In genomic region chr1:6197746-6198427, GRCh38 we compare ENCODE assay signal across 8 cellular contexts. TPM values are rescaled to one million over a fixed set of nuclear protein-coding genes. Genes with fewer than 3 reads are reported as not detected.
A peak's percentile ranks its signal among the peaks of the same experiment; 100 is the strongest.
DNase-seq lines count a peak whose midpoint lies in the region; ATAC-seq and TF ChIP-seq lines count a peak whose summit lies in the region.

No MANE protein-coding gene starts in this region.

- H3K36me3 ChIP-seq in left lung = peaks cover 0 to 46% of the 10 kb centered on the region in 2 donors

- H3K27ac ChIP-seq in left lung = no peak overlapping the region

- peaks cover 51% of the 10 kb centered on the region for H3K4me1 Mint-ChIP-seq in activated naive CD4-positive, alpha-beta T cell treated with anti-CD3 and anti-CD28 coated beads, Interleukin-2, amount 50 U/mL, for 24 hours
- peaks cover 34% of the 10 kb centered on the region for H3K4me1 Mint-ChIP-seq in activated naive CD8-positive, alpha-beta T cell treated with anti-CD3 and anti-CD28 coated beads, Interleukin-2, amount 10 ng/mL, durations not matched to agents 7 days and 5 days
- peaks cover 32% of the 10 kb centered on the region for H3K4me1 Mint-ChIP-seq in type B pancreatic cell (ENCODE audit: unreplicated experiment)

- TF ChIP-seq CTCF in left lung (IDR thresholded peaks at IDR 0.05) (no peak), type B pancreatic cell (conservative IDR thresholded peaks at IDR 0.05) (no peak)

- DNase-seq in activated naive CD4-positive, alpha-beta T cell (lab: John Stamatoyannopoulos, UW) = no peak
- no peak for DNase-seq in activated naive CD8-positive, alpha-beta T cell treated with anti-CD3 and anti-CD28 coated beads, Interleukin-2, amount 10 ng/mL, durations not matched to agents 7 days and 5 days
- no peak for DNase-seq in left lung
- DNase-seq in type B pancreatic cell (ENCODE audit: extremely low spot score, unreplicated experiment) = no peak
- DNase-seq in AG08395 (ENCODE audit: low spot score) = no peak
- no peak for DNase-seq in LoVo (ENCODE audit: low spot score)

- POLR2A ChIA-PET in activated naive CD8-positive, alpha-beta T cell treated with anti-CD3 and anti-CD28 coated beads, Interleukin-2, amount 10 ng/mL, durations not matched to agents 7 days and 5 days (lab: Charles Lee) = no interaction called here

- no peaks in the 10 kb centered on the region for H3K9me3 Mint-ChIP-seq in activated naive CD4-positive, alpha-beta T cell treated with anti-CD3 and anti-CD28 coated beads, Interleukin-2, amount 50 U/mL, for 24 hours
- no peaks in the 10 kb centered on the region for H3K9me3 Mint-ChIP-seq in activated naive CD8-positive, alpha-beta T cell treated with anti-CD3 and anti-CD28 coated beads, Interleukin-2, amount 10 ng/mL, durations not matched to agents 7 days and 5 days
- no peaks in the 10 kb centered on the region for H3K9me3 Mint-ChIP-seq in type B pancreatic cell

- peak overlapping the region; percentile 98 for H3K27ac Mint-ChIP-seq in activated naive CD4-positive, alpha-beta T cell treated with anti-CD3 and anti-CD28 coated beads, Interleukin-2, amount 50 U/mL, for 24 hours
- peak overlapping the region; percentile 87 for H3K27ac Mint-ChIP-seq in activated naive CD8-positive, alpha-beta T cell treated with anti-CD3 and anti-CD28 coated beads, Interleukin-2, amount 10 ng/mL, durations not matched to agents 7 days and 5 days
- peak overlapping the region; percentile 98 for H3K27ac Mint-ChIP-seq in type B pancreatic cell

- peak overlapping the region; percentile 100 for H3K4me3 Mint-ChIP-seq in activated naive CD4-positive, alpha-beta T cell treated with anti-CD3 and anti-CD28 coated beads, Interleukin-2, amount 50 U/mL, for 24 hours
- peak overlapping the region; percentile 94 for H3K4me3 Mint-ChIP-seq in activated naive CD8-positive, alpha-beta T cell treated with anti-CD3 and anti-CD28 coated beads, Interleukin-2, amount 10 ng/mL, durations not matched to agents 7 days and 5 days
- peak overlapping the region; percentile 90 for H3K4me3 Mint-ChIP-seq in type B pancreatic cell

- peak overlapping the region; percentile 66 to 99 for H3K4me3 ChIP-seq in left lung

- peaks cover 21% of the 10 kb centered on the region for H3K36me3 Mint-ChIP-seq in activated naive CD4-positive, alpha-beta T cell treated with anti-CD3 and anti-CD28 coated beads, Interleukin-2, amount 50 U/mL, for 24 hours
- peaks cover 15% of the 10 kb centered on the region for H3K36me3 Mint-ChIP-seq in activated naive CD8-positive, alpha-beta T cell treated with anti-CD3 and anti-CD28 coated beads, Interleukin-2, amount 10 ng/mL, durations not matched to agents 7 days and 5 days
- H3K36me3 Mint-ChIP-seq in type B pancreatic cell = peaks cover 20% of the 10 kb centered on the region

- H3K4me1 ChIP-seq in left lung = peaks cover 5 to 30% of the 10 kb centered on the region in 2 donors

- no peaks in the 10 kb centered on the region for H3K27me3 ChIP-seq in left lung

- no peaks in the 10 kb centered on the region for H3K27me3 Mint-ChIP-seq in activated naive CD4-positive, alpha-beta T cell treated with anti-CD3 and anti-CD28 coated beads, Interleukin-2, amount 50 U/mL, for 24 hours
- no peaks in the 10 kb centered on the region for H3K27me3 Mint-ChIP-seq in activated naive CD8-positive, alpha-beta T cell treated with anti-CD3 and anti-CD28 coated beads, Interleukin-2, amount 10 ng/mL, durations not matched to agents 7 days and 5 days
- H3K27me3 Mint-ChIP-seq in type B pancreatic cell = no peaks in the 10 kb centered on the region

- ATAC-seq in activated naive CD8-positive, alpha-beta T cell treated with anti-CD3 and anti-CD28 coated beads, Interleukin-2, amount 10 ng/mL, durations not matched to agents 7 days and 5 days (ENCODE audit: low read depth) = no peak
- ATAC-seq in left lung = no peak
- ATAC-seq in GM21717 (IDR thresholded peaks at IDR 0.05; ENCODE audit: unreplicated experiment) = no peak

- no peaks in the 10 kb centered on the region for H3K9me3 ChIP-seq in left lung

- intact Hi-C loops in left lung (cut with DNase I) = loop anchor here in 1 of 2 donors (10.0 kb wide), 1 partner anchor 143 kb away; no protein-coding TSS in a partner anchor

RNA-seq across cellular contexts. Expression of gene RPL22, which starts 1.5 kb away (rescaled TPM):
- total RNA-seq in activated naive CD8-positive, alpha-beta T cell treated with anti-CD3 and anti-CD28 coated beads, Interleukin-2, amount 10 ng/mL, durations not matched to agents 7 days and 5 days = 100 to 1,000 TPM; 309 to 343 TPM
- total RNA-seq in left lung (100 to 1,000 TPM; 265 to 324 TPM), type B pancreatic cell (ENCODE audit: low replicate concordance) (499 and 541 TPM in 2 replicates)

RNA-seq across cellular contexts. Expression of gene RNF207, which starts 8.0 kb away (rescaled TPM):
- 1 to 10 TPM; 3.8 to 4.0 TPM for total RNA-seq in activated naive CD8-positive, alpha-beta T cell treated with anti-CD3 and anti-CD28 coated beads, Interleukin-2, amount 10 ng/mL, durations not matched to agents 7 days and 5 days
- 10 to 100 TPM; 11.9 to 12.6 TPM for total RNA-seq in left lung
- 34.5 and 37.0 TPM in 2 replicates for total RNA-seq in type B pancreatic cell (ENCODE audit: low replicate concordance)

RNA-seq across cellular contexts. Expression of gene CHD5, which starts 17.8 kb away (rescaled TPM):
- under 1 TPM; 0.23 to 0.61 TPM for total RNA-seq in activated naive CD8-positive, alpha-beta T cell treated with anti-CD3 and anti-CD28 coated beads, Interleukin-2, amount 10 ng/mL, durations not matched to agents 7 days and 5 days
- total RNA-seq in left lung = under 1 TPM; 0.03 to 0.13 TPM
- 0.70 and 3.0 TPM in 2 replicates for total RNA-seq in type B pancreatic cell (ENCODE audit: low replicate concordance)

RNA-seq across cellular contexts. Expression of gene ICMT, which starts 37.9 kb away (rescaled TPM):
- total RNA-seq in activated naive CD8-positive, alpha-beta T cell treated with anti-CD3 and anti-CD28 coated beads, Interleukin-2, amount 10 ng/mL, durations not matched to agents 7 days and 5 days = 10 to 100 TPM; 40.3 to 40.4 TPM
- total RNA-seq in left lung (10 to 100 TPM; 70.0 to 84.1 TPM), type B pancreatic cell (ENCODE audit: low replicate concordance) (56.6 and 63.5 TPM in 2 replicates)

RNA-seq across cellular contexts. Expression of gene HES3, which starts 46.1 kb away (rescaled TPM):
- not detected for total RNA-seq in activated naive CD8-positive, alpha-beta T cell treated with anti-CD3 and anti-CD28 coated beads, Interleukin-2, amount 10 ng/mL, durations not matched to agents 7 days and 5 days
- not detected for total RNA-seq in left lung
- not detected in 2 replicates for total RNA-seq in type B pancreatic cell (ENCODE audit: low replicate concordance)
